In genomic region chr7:101933028-101933427, GRCh38 we compare ENCODE assay signal across 1 cellular context.
TF ChIP-seq lines count a peak whose summit lies in the region.

No MANE protein-coding gene starts in this region.

TF ChIP-seq in SK-N-SH, 30 proteins besides CTCF, POLR2A, EP300 and RAD21 (continued from another document):
- TF ChIP-seq ZBTB33 (IDR thresholded peaks at IDR 0.05; ENCODE audit: borderline replicate concordance, low read depth) (no peak), JUND (IDR thresholded peaks at IDR 0.05) (no peak), TCF12 (IDR thresholded peaks at IDR 0.05) (no peak), ELF1 (IDR thresholded peaks at IDR 0.05) (no peak), SIN3A (IDR thresholded peaks at IDR 0.05; ENCODE audit: borderline replicate concordance, low read depth, low read length) (no peak), FOSL2 (IDR thresholded peaks at IDR 0.05; ENCODE audit: borderline replicate concordance, low read depth) (no peak)
TF ChIP-seq in SK-N-SH: peak in this region for 0.
